Comparison of ENCODE assay signal across 19 cellular contexts in genomic region chr9:113803811-113804589, GRCh38.
"Had no signal": no experiment of that assay in that cellular context is flagged by ENCODE, and none has a peak within 500 bp of the region (broad histone marks: within the 10 kb centered on the region; RNA-seq: fewer than 3 reads in every experiment).

No MANE protein-coding gene starts in this region.

- H3K27me3 ChIP-seq: colonic mucosa, sigmoid colon, spleen had no signal

- H3K4me1 ChIP-seq: colonic mucosa had no signal

- ATAC-seq: left lobe of liver had no signal

- H3K9me3 ChIP-seq: colonic mucosa, sigmoid colon, spleen, thoracic aorta had no signal

- H3K4me3 Mint-ChIP-seq: activated CD4-positive, alpha-beta memory T cell treated with anti-CD3 and anti-CD28 coated beads for 36 hours; activated naive CD4-positive, alpha-beta T cell treated with anti-CD3 and anti-CD28 coated beads for 36 hours; activated T-cell treated with anti-CD3 and anti-CD28 coated beads, Interleukin-2, amount 50 U/mL, for 24 hours; brain; central memory CD8-positive, alpha-beta T cell; mesothelial cell of epicardium; nephron progenitor cell; stimulated activated naive B cell treated with anti-CD40 and anti-IgM and Interleukin-4, amounts not matched to agents 10 μg/mL and 1 μg/mL and 100 μg/mL, for 72 hours had no signal

- H3K27ac ChIP-seq: colonic mucosa, sigmoid colon, spleen, thoracic aorta had no signal

- H3K27ac Mint-ChIP-seq: activated CD4-positive, alpha-beta memory T cell treated with anti-CD3 and anti-CD28 coated beads for 36 hours; activated naive CD4-positive, alpha-beta T cell treated with anti-CD3 and anti-CD28 coated beads for 36 hours; activated T-cell treated with anti-CD3 and anti-CD28 coated beads, Interleukin-2, amount 50 U/mL, for 24 hours; activated T-helper 2 cell treated with anti-CD3 and anti-CD28 coated beads, Interferon-gamma antibody, Interleukin-2, Interleukin-4, amounts not matched to agents 10 μg/mL and 5 μg/mL and 100 μg/mL, durations not matched to agents 14 hours and 24 hours and 36 hours; brain; mesothelial cell of epicardium; nephron progenitor cell; stimulated activated naive B cell treated with anti-CD40 and anti-IgM and Interleukin-4, amounts not matched to agents 10 μg/mL and 1 μg/mL and 100 μg/mL, for 72 hours had no signal

- H3K36me3 Mint-ChIP-seq: activated CD4-positive, alpha-beta memory T cell treated with anti-CD3 and anti-CD28 coated beads for 36 hours; brain; mesothelial cell of epicardium; stimulated activated naive B cell treated with anti-CD40 and anti-IgM and Interleukin-4, amounts not matched to agents 10 μg/mL and 1 μg/mL and 100 μg/mL, for 72 hours had no signal

- H3K36me3 ChIP-seq: colonic mucosa, sigmoid colon, spleen, thoracic aorta had no signal

- DNase-seq: activated CD4-positive, alpha-beta memory T cell treated with anti-CD3 and anti-CD28 coated beads for 36 hours; activated naive CD4-positive, alpha-beta T cell treated with anti-CD3 and anti-CD28 coated beads for 36 hours; activated T-cell treated with anti-CD3 and anti-CD28 coated beads, Interleukin-2, amount 50 U/mL, for 24 hours; anterior cingulate cortex; colonic mucosa; erythroblast; kidney; nephron progenitor cell; nucleus accumbens; sigmoid colon; spleen; stimulated activated naive B cell treated with anti-CD40 and anti-IgM and Interleukin-4, amounts not matched to agents 10 μg/mL and 1 μg/mL and 100 μg/mL, for 72 hours had no signal

- H3K4me3 ChIP-seq: colonic mucosa, lung, sigmoid colon, spleen, thoracic aorta had no signal
